ENCODE assay signal across 9 cellular contexts in genomic region chr10:118568327-118568848, GRCh38. TPM values are rescaled to one million over a fixed set of nuclear protein-coding genes. Genes with fewer than 3 reads are reported as not detected.
DNase-seq lines count a peak whose midpoint lies in the region; ATAC-seq, FAIRE-seq and TF ChIP-seq lines count a peak whose summit lies in the region.
"Had no signal": no experiment of that assay in that cellular context is flagged by ENCODE, and none has a peak within 500 bp of the region (broad histone marks: within the 10 kb centered on the region; RNA-seq: fewer than 3 reads in every experiment).

No MANE protein-coding gene starts in this region.

- H3K9ac ChIP-seq in IMR-90 (ENCODE audit: low read depth, low read length) (peak overlapping the region; percentile 40; the same call in 1 of the 2 replicates), GM12878 (ENCODE audit: control insufficient read depth, insufficient read depth, low read length) (no peak overlapping the region)

- H3K79me2 ChIP-seq in GM12878 (ENCODE audit: control insufficient read depth, insufficient read depth, low read length), result no peaks in the 10 kb centered on the region

- peak; percentile 85 for TF ChIP-seq RAD21 in IMR-90 (IDR thresholded peaks at IDR 0.05; ENCODE audit: low read length)
- TF ChIP-seq RAD21 in GM12878 (IDR thresholded peaks at IDR 0.05; ENCODE audit: insufficient read depth, low read depth, low read length), result peak; percentile 90

- H2BK120ac ChIP-seq in IMR-90 (ENCODE audit: low read depth, low read length), result no peak overlapping the region

- FAIRE-seq in GM12878 (lab: Jason Lieb, UNC), result no peak

- DNase-seq in NCI-H1417 (lab: John Stamatoyannopoulos, UW), result peak; percentile 30 to 76 (median 32)
- no peak for DNase-seq in NCI-H1417 treated with DMSO at 0.1 percent for 48 hours (lab: John Stamatoyannopoulos, UW)
- peak; percentile 56 for DNase-seq in IMR-90
- DNase-seq in SW480 (ENCODE audit: low spot score), result peak; percentile 32
- peak; percentile 17 for DNase-seq in GM12878 (ENCODE audit: low read depth, low spot score)
- peak; percentile 29 for DNase-seq in iPS DF 6.9 (ENCODE audit: low read depth, low spot score)
- DNase-seq in spleen, result no peak

- in situ Hi-C loops in IMR-90 (cut with MboI; ENCODE audit: low sequenced_read_pairs) (loop anchor here (5.0 to 10.0 kb wide), 2 partner anchors 154 to 286 kb away; no protein-coding TSS in a partner anchor), GM12878 (cut with MboI) (loop anchor here (5.0 to 25.0 kb wide), 3 partner anchors 159 to 619 kb away; partner anchors contain the start of gene PRDX3)

- no peak overlapping the region for H3K14ac ChIP-seq in IMR-90 (replicated peaks; ENCODE audit: low read depth, low read length)

- H4K8ac ChIP-seq in IMR-90 (ENCODE audit: low read depth in 2 of 2, low read length in 2 of 2), result no peak overlapping the region

- dilution Hi-C loops in IMR-90 (cut with HindIII; ENCODE audit: low sequenced_read_pairs, unreplicated experiment), result no loop called here

- H3K27ac ChIP-seq in IMR-90 (ENCODE audit: insufficient read depth, low read length), result no peak overlapping the region
- no peak overlapping the region for H3K27ac ChIP-seq in GM12878 (ENCODE audit: control insufficient read depth, insufficient read depth)
- no peak overlapping the region for H3K27ac ChIP-seq in iPS DF 6.9 (ENCODE audit: low read length)
- H3K27ac ChIP-seq in spleen, result no peak overlapping the region
- H3K27ac ChIP-seq: epithelial cell of prostate had no signal

- no peak overlapping the region for H2BK20ac ChIP-seq in IMR-90 (ENCODE audit: low read depth, low read length)

- CTCF ChIA-PET in IMR-90 (lab: Yijun Ruan, JAX) (interaction anchor here (0.6 to 2.5 kb wide), 16 partner anchors 10 to 1357 kb away, joined by 3 to 15 read pairs (median 4); no protein-coding TSS in a partner anchor), GM12878 (lab: Yijun Ruan, JAX) (interaction anchor here (0.7 to 4.7 kb wide), 24 partner anchors 9 to 1240 kb away, joined by 3 to 72 read pairs (median 4); no protein-coding TSS in a partner anchor)

- TF ChIP-seq POLR2A in IMR-90 (IDR thresholded peaks at IDR 0.05; ENCODE audit: low read depth, low read length), result no peak
- no peak for TF ChIP-seq POLR2A in GM12878 (IDR thresholded peaks at IDR 0.05; ENCODE audit: low read depth, low read length)
- TF ChIP-seq POLR2A in spleen (IDR thresholded peaks at IDR 0.05), result no peak

- H2AFZ ChIP-seq in IMR-90 (replicated peaks; ENCODE audit: low read length, poor library complexity) (peak overlapping the region; percentile 87), GM12878 (ENCODE audit: control insufficient read depth, low read depth, low read length) (peak overlapping the region; percentile 61)

- H3K4me2 ChIP-seq in IMR-90 (ENCODE audit: low read depth, low read length), result peak overlapping the region; percentile 80
- H3K4me2 ChIP-seq in GM12878 (ENCODE audit: control insufficient read depth, insufficient read depth), result 0 out of 2 replicates have a peak overlapping the region, but pooled peaks have one; percentile 46

- H3K9me3 ChIP-seq in IMR-90 (ENCODE audit: control insufficient read depth, insufficient read depth, low read length) (no peaks in the 10 kb centered on the region), GM12878 (replicated peaks; ENCODE audit: control insufficient read depth, insufficient read depth, low read length) (no peaks in the 10 kb centered on the region), iPS DF 6.9 (ENCODE audit: control insufficient read depth, insufficient read depth, low read length) (no peaks in the 10 kb centered on the region), spleen (no peaks in the 10 kb centered on the region)

- peak overlapping the region; percentile 15 for H2AK9ac ChIP-seq in IMR-90 (replicated peaks; ENCODE audit: low read depth, low read length, poor library complexity)

- TF ChIP-seq CTCF in IMR-90 (conservative IDR thresholded peaks at IDR 0.05; ENCODE audit: low read depth, low read length) (peak; percentile 82), GM12878 (IDR thresholded peaks at IDR 0.05 in 2 of 3, conservative IDR thresholded peaks at IDR 0.05 in 1 of 3; ENCODE audit: control insufficient read depth in 2 of 3, extremely low read depth in 1 of 3, insufficient read depth in 1 of 3, low read depth in 3 of 3, low read length in 3 of 3) (peak; percentile 62 to 66 (median 64)), spleen (IDR thresholded peaks at IDR 0.05 in 8 of 11, conservative IDR thresholded peaks at IDR 0.05 in 3 of 11) (peak; percentile 28 to 95 (median 68))

- no peak overlapping the region for H2BK15ac ChIP-seq in IMR-90 (ENCODE audit: low read depth, low read length)

- H3K56ac ChIP-seq in IMR-90 (ENCODE audit: extremely low read depth, insufficient read depth, low read length), result no peak overlapping the region

- H3K9me1 ChIP-seq in IMR-90 (ENCODE audit: insufficient read depth, low read length), result no peaks in the 10 kb centered on the region

- POLR2A ChIA-PET in IMR-90 (lab: Charles Lee; ENCODE audit: unreplicated experiment), result interaction anchor here (0.6 to 1.4 kb wide), 2 partner anchors 152 to 486 kb away, joined by 3 to 5 read pairs; no protein-coding TSS in a partner anchor
- POLR2A ChIA-PET in GM12878 (lab: Charles Lee), result interaction anchor here (1.2 kb wide), 1 partner anchor 153 kb away, joined by 7 read pairs; no protein-coding TSS in a partner anchor

- peaks cover 2% of the 10 kb centered on the region; the same call in 1 of the 2 replicates for H3K4me1 ChIP-seq in IMR-90 (ENCODE audit: control insufficient read depth, insufficient read depth, low read length)
- H3K4me1 ChIP-seq in GM12878 (ENCODE audit: control insufficient read depth, insufficient read depth, low read length), result no peaks in the 10 kb centered on the region
- H3K4me1 ChIP-seq in iPS DF 6.9 (ENCODE audit: control insufficient read depth, insufficient read depth, low read length), result no peaks in the 10 kb centered on the region
- peaks cover 0 to 14% (median 3%) of the 10 kb centered on the region in 6 donors for H3K4me1 ChIP-seq in spleen

- no peak for TF ChIP-seq EP300 in GM12878 (IDR thresholded peaks at IDR 0.05; ENCODE audit: borderline replicate concordance in 1 of 2, control insufficient read depth in 1 of 2, low read depth in 2 of 2, low read length in 2 of 2)

- no peak overlapping the region for H4K91ac ChIP-seq in IMR-90 (ENCODE audit: insufficient read depth, low read depth, low read length)

- ATAC-seq in IMR-90 (ENCODE audit: low read depth) (peak; percentile 69), GM12878 (peak; percentile 86), HG03460 (IDR thresholded peaks at IDR 0.05; ENCODE audit: unreplicated experiment) (no peak)

- RAD21 ChIA-PET in GM12878 (lab: Charles Lee; ENCODE audit: unreplicated experiment), result interaction anchor here (0.7 to 5.0 kb wide), 5 partner anchors 10 to 1867 kb away, joined by 3 to 49 read pairs (median 4); no protein-coding TSS in a partner anchor

- H2BK5ac ChIP-seq in IMR-90 (ENCODE audit: low read depth, low read length, poor library complexity, severe bottlenecking), result no peak overlapping the region

- H3K4me3 ChIP-seq in IMR-90 (ENCODE audit: insufficient read depth, low read depth, low read length) (no peak overlapping the region), GM12878 (no peak overlapping the region), iPS DF 6.9 (ENCODE audit: low read length) (no peak overlapping the region), spleen (no peak overlapping the region)

- H3K27me3 ChIP-seq in IMR-90 (ENCODE audit: control insufficient read depth, insufficient read depth, low read length) (peaks cover 10% of the 10 kb centered on the region), GM12878 (replicated peaks in 1 of 2; ENCODE audit: control insufficient read depth in 2 of 2, insufficient read depth in 2 of 2, low read length in 1 of 2) (no peaks in the 10 kb centered on the region; a peak in 2 of 4 replicates), iPS DF 6.9 (ENCODE audit: control insufficient read depth, insufficient read depth, low read length) (no peaks in the 10 kb centered on the region), spleen (replicated peaks in 1 of 7) (peaks cover 0 to 4% (median 0%) of the 10 kb centered on the region in 7 donors)

- H3K23ac ChIP-seq in IMR-90 (ENCODE audit: low read depth, low read length), result no peak overlapping the region

- SMC1A ChIA-PET in GM12878 (lab: Charles Lee; ENCODE audit: uncharacterized antibody, unreplicated experiment), result interaction anchor here (0.6 to 4.0 kb wide), 15 partner anchors 14 to 630 kb away, joined by 3 to 55 read pairs (median 4); no protein-coding TSS in a partner anchor

- intact Hi-C loops in IMR-90 (cut with micrococcal nuclease) (loop anchor here (1.0 to 5.0 kb wide), 5 partner anchors 153 to 464 kb away; partner anchors contain the start of gene CACUL1), GM12878 (cut with micrococcal nuclease; ENCODE audit: unreplicated experiment) (loop anchor here (1.0 kb wide), 3 partner anchors 153 to 282 kb away; no protein-coding TSS in a partner anchor), spleen (cut with DNase I; ENCODE audit: low total_unique reads) (loop anchor here (5.0 kb wide), 1 partner anchor 154 kb away; no protein-coding TSS in a partner anchor)

- H2AK5ac ChIP-seq in IMR-90 (ENCODE audit: low read depth, low read length), result no peak overlapping the region

- BruUV-seq in IMR-90 (replicated peaks; lab: Mats Ljungman, UMichigan) (no TSS peak), GM12878 (replicated peaks; lab: Mats Ljungman, UMichigan) (no TSS peak)

- H3K4ac ChIP-seq in IMR-90 (ENCODE audit: low read depth, low read length), result no peak overlapping the region

- no CpG with 5 or more reads among the region's 10 CpGs for WGBS in IMR-90 (ENCODE audit: extremely low coverage in 2 of 2, insufficient read length in 1 of 2), 2 experiments
- 12% methylated on average over 9 of the region's 10 CpGs for WGBS in GM12878 (ENCODE audit: insufficient coverage, insufficient replicate concordance, low lambda C conversion rate, missing lambda C conversion rate)
- WGBS in iPS DF 6.9 (ENCODE audit: insufficient coverage, insufficient read length), result no CpG with 5 or more reads among the region's 10 CpGs
- 22 to 26% (median 24%) methylated on average over 10 of the region's 10 CpGs for WGBS in spleen, 5 donors

- no peaks in the 10 kb centered on the region for H3K79me1 ChIP-seq in IMR-90 (ENCODE audit: low read depth in 1 of 2, low read length in 2 of 2)

- no peak overlapping the region for H4K5ac ChIP-seq in IMR-90 (ENCODE audit: low read depth, low read length)

- no peak overlapping the region for H3K18ac ChIP-seq in IMR-90 (ENCODE audit: low read depth, low read length)

- H4K20me1 ChIP-seq in IMR-90 (ENCODE audit: insufficient read depth, low read length), result no peaks in the 10 kb centered on the region
- no peaks in the 10 kb centered on the region for H4K20me1 ChIP-seq in GM12878 (ENCODE audit: control insufficient read depth, insufficient read depth)

- H3K36me3 ChIP-seq in IMR-90 (ENCODE audit: control insufficient read depth, insufficient read depth, low read length) (no peaks in the 10 kb centered on the region), GM12878 (ENCODE audit: control insufficient read depth in 2 of 2, insufficient read depth in 2 of 2, low read length in 1 of 2) (no peaks in the 10 kb centered on the region), iPS DF 6.9 (ENCODE audit: control insufficient read depth, insufficient read depth, low read length) (no peaks in the 10 kb centered on the region), spleen (no peaks in the 10 kb centered on the region)

RNA-seq across cellular contexts. Expression of gene PRLHR, which starts 27.1 kb away (rescaled TPM):
- not detected in 2 replicates for total RNA-seq in IMR-90 (2012; rRNA removed)
- not detected in 2 replicates for polyA plus RNA-seq in IMR-90 (2012; rRNA removed)
- not detected in 2 replicates for polyA plus RNA-seq in IMR-90 (2012; cell fraction: cytosol; rRNA removed)
- not detected in 2 replicates for polyA plus RNA-seq in IMR-90 (2012; cell fraction: nucleus; rRNA removed; ENCODE audit: low replicate concordance)
- total RNA-seq in GM12878 (2013; cell fraction: nucleolus; rRNA removed), result not detected in 2 replicates
- total RNA-seq in GM12878 (2014; rRNA removed), result not detected in 2 replicates
- total RNA-seq in GM12878 (2014; rRNA removed; fragmentation: Illumina TruSeq; extraction: Trizol), result not detected in 2 replicates
- total RNA-seq in GM12878 (2021), result not detected in 2 replicates
- polyA plus RNA-seq in GM12878 (2011; ENCODE audit: low read depth), result not detected
- polyA plus RNA-seq in GM12878 (2011; rRNA removed), result not detected in 2 replicates
- polyA plus RNA-seq in GM12878 (2011; cell fraction: cytosol; rRNA removed), result not detected in 2 replicates
- polyA plus RNA-seq in GM12878 (2011; cell fraction: nucleus; rRNA removed), result not detected in 2 replicates
- not detected in 2 replicates for polyA plus RNA-seq in GM12878 (2012)
- polyA plus RNA-seq in GM12878 (2014; fragmentation: Illumina TruSeq; extraction: Trizol), result not detected in 2 replicates
- polyA plus RNA-seq in GM12878 (2014; fragmentation: Nextera tagmentation; extraction: Ambion mirVana), result not detected
- polyA plus RNA-seq in GM12878 (2014; rRNA removed), result not detected in 2 replicates
- polyA plus RNA-seq in GM12878 (2016; fragmentation: Nextera tagmentation; extraction: Ambion mirVana), result not detected
- polyA minus RNA-seq in GM12878 (2011; rRNA and poly(A)+ RNA removed), result not detected in 2 replicates
- polyA minus RNA-seq in GM12878 (2011; cell fraction: cytosol; rRNA and poly(A)+ RNA removed), result not detected in 2 replicates
- polyA minus RNA-seq in GM12878 (2011; cell fraction: nucleus; rRNA and poly(A)+ RNA removed), result not detected in 2 replicates
- total RNA-seq in spleen, result not detected
- not detected for polyA plus RNA-seq in spleen

Comparison
In these comparisons a context has a peak if more than half of its experiments do, and no peak if none do; other contexts are left out.
1. DNase-seq: peak in NCI-H1417 (3 of 3), IMR-90 (single experiment), SW480 (single experiment), GM12878 (single experiment) and iPS DF 6.9 (single experiment); none in NCI-H1417 treated with DMSO at 0.1 percent for 48 hours (single experiment) and spleen (single experiment).
2. Peak in every context shown above with its lines, with median percentiles within 50 percentile points of each other: CTCF ChIP-seq.